ENCODE assay signal across 20 cellular contexts in genomic region chr3:1960506-1960905, GRCh38.
"Had no signal": no experiment of that assay in that cellular context is flagged by ENCODE, and none has a peak within 500 bp of the region (broad histone marks: within the 10 kb centered on the region; RNA-seq: fewer than 3 reads in every experiment).

No MANE protein-coding gene starts in this region.

- H3K27ac ChIP-seq: SJSA1, SK-N-MC had no signal

- H3K36me3 ChIP-seq: SJSA1 had no signal

- H3K9me3 ChIP-seq: SJSA1 had no signal

- H3K27me3 ChIP-seq: SJSA1 had no signal

- DNase-seq: KBM-7, NCI-H1048, NCI-H1105, NCI-H1417, NCI-H1436 treated with DMSO at 0.1 percent for 48 hours, NCI-H1694, NCI-H1930, NCI-H2107, NCI-H2227 treated with DMSO at 0.1 percent for 48 hours, NCI-H446, NCI-H510A, NCI-H524 treated with DMSO at 0.1 percent for 48 hours, NCI-H69, NCI-H774, Right ventricle myocardium superior, RPMI8226, SIG-M5, SW 1271 had no signal

- H3K4me3 ChIP-seq: SJSA1, SK-N-MC had no signal

- H3K4me1 ChIP-seq: SJSA1 had no signal
